Comparison of ENCODE assay signal across 15 cellular contexts in the genomic region with DNA sequence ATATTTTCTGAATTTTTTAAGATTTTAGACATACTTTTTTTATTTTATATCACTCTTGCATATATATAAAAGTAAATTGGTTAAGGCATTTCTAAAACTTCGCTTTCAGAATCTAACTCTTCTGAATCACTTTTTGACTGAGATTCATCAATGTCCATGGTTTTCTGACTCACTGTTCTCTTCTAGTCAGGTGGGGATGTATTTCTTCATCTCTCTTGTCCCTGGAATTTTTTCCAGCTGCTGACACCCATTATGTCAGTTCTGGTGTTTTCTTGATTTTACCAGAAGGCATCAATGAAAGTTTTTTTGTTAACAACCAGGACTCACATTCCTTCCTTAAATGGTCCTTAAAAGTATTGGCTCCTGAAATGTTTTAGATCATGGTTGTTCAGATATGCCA. TPM values are rescaled to one million over a fixed set of nuclear protein-coding genes. Genes with fewer than 3 reads are reported as not detected.
DNase-seq lines count a peak whose midpoint lies in the region; ATAC-seq and TF ChIP-seq lines count a peak whose summit lies in the region.
"Had no signal": no experiment of that assay in that cellular context is flagged by ENCODE, and none has a peak within 500 bp of the region (broad histone marks: within the 10 kb centered on the region; RNA-seq: fewer than 3 reads in every experiment).

No MANE protein-coding gene starts in this region.

- H3K9me2 ChIP-seq in hepatocyte (replicated peaks; ENCODE audit: insufficient read depth), result no peaks in the 10 kb centered on the region

- H4K20me1 ChIP-seq in hepatocyte (ENCODE audit: insufficient read depth, poor library complexity, severe bottlenecking), result no peaks in the 10 kb centered on the region

- no peak overlapping the region for H3K4me2 ChIP-seq in hepatocyte

- H3K79me2 ChIP-seq in hepatocyte, result peaks cover 41% of the 10 kb centered on the region

- H3K27me3 ChIP-seq in hepatocyte, result no peaks in the 10 kb centered on the region
- no peaks in the 10 kb centered on the region for H3K27me3 ChIP-seq in uterus
- H3K27me3 ChIP-seq: stomach had no signal

- peak overlapping the region; percentile 12 for H3K27ac Mint-ChIP-seq in activated CD4-positive, alpha-beta T cell treated with anti-CD3 and anti-CD28 coated beads, Interleukin-2, amount 10 ng/mL, durations not matched to agents 24 days and 14 days
- H3K27ac Mint-ChIP-seq in glutamatergic neuron (ENCODE audit: unreplicated experiment), result no peak overlapping the region

- DNase-seq in activated CD4-positive, alpha-beta T cell treated with anti-CD3 and anti-CD28 coated beads, Interleukin-2, amount 10 ng/mL, durations not matched to agents 24 days and 14 days, result no peak
- no peak for DNase-seq in activated CD4-positive, alpha-beta T cell treated with anti-CD3 and anti-CD28 coated beads for 48 hours
- DNase-seq in choroid plexus epithelial cell (ENCODE audit: low read depth) (peak; percentile 74), hepatocyte (ENCODE audit: low spot score) (no peak), uterus (no peak), glutamatergic neuron (no peak)
- no peak for DNase-seq in activated CD4-positive, alpha-beta T cell treated with anti-CD3 and anti-CD28 coated beads, Interleukin-2, amount 50 U/mL, for 1 hour
- DNase-seq: 8988T; activated CD4-positive, alpha-beta T cell treated with anti-CD3 and anti-CD28 coated beads, Interleukin-2, amount 50 U/mL, for 48 hours; NCI-H1694 treated with DMSO at 0.1 percent for 48 hours; NCI-H526; occipital lobe; stomach had no signal

- 93% methylated on average over 1 of the region's 1 CpG for WGBS in hepatocyte (ENCODE audit: low lambda C conversion rate, missing lambda C conversion rate)

- TF ChIP-seq POLR2A in uterus (IDR thresholded peaks at IDR 0.05), result no peak

- intact Hi-C loops in activated CD4-positive, alpha-beta T cell treated with anti-CD3 and anti-CD28 coated beads, Interleukin-2, amount 10 ng/mL, durations not matched to agents 24 days and 14 days (cut with micrococcal nuclease), result no loop called here
- intact Hi-C loops in uterus (cut with DNase I; ENCODE audit: low total_unique reads), result no loop called here

- no peaks in the 10 kb centered on the region for H3K9me3 ChIP-seq in hepatocyte (ENCODE audit: low read depth)
- no peaks in the 10 kb centered on the region for H3K9me3 ChIP-seq in uterus
- H3K9me3 ChIP-seq: stomach had no signal

- no peak overlapping the region for H3K4me3 ChIP-seq in choroid plexus epithelial cell (ENCODE audit: low read depth, low read length)
- H3K4me3 ChIP-seq in hepatocyte, result no peak overlapping the region
- H3K4me3 ChIP-seq in uterus, result no peak overlapping the region
- H3K4me3 ChIP-seq: stomach had no signal

- H3K4me3 Mint-ChIP-seq in activated CD4-positive, alpha-beta T cell treated with anti-CD3 and anti-CD28 coated beads, Interleukin-2, amount 10 ng/mL, durations not matched to agents 24 days and 14 days, result no peak overlapping the region
- H3K4me3 Mint-ChIP-seq in glutamatergic neuron (ENCODE audit: unreplicated experiment), result no peak overlapping the region

- H3K9me3 Mint-ChIP-seq in activated CD4-positive, alpha-beta T cell treated with anti-CD3 and anti-CD28 coated beads, Interleukin-2, amount 10 ng/mL, durations not matched to agents 24 days and 14 days, result no peaks in the 10 kb centered on the region
- H3K9me3 Mint-ChIP-seq in glutamatergic neuron (ENCODE audit: unreplicated experiment), result peaks cover 4% of the 10 kb centered on the region

- peaks cover 32% of the 10 kb centered on the region for H3K4me1 ChIP-seq in hepatocyte (ENCODE audit: insufficient read depth)
- peaks cover 0 to 15% of the 10 kb centered on the region in 2 donors for H3K4me1 ChIP-seq in uterus

- H3K4me1 Mint-ChIP-seq in activated CD4-positive, alpha-beta T cell treated with anti-CD3 and anti-CD28 coated beads, Interleukin-2, amount 10 ng/mL, durations not matched to agents 24 days and 14 days, result peaks cover 88% of the 10 kb centered on the region
- H3K4me1 Mint-ChIP-seq in glutamatergic neuron (ENCODE audit: low read depth, unreplicated experiment), result peaks cover 45% of the 10 kb centered on the region

- H3K36me3 Mint-ChIP-seq in activated CD4-positive, alpha-beta T cell treated with anti-CD3 and anti-CD28 coated beads, Interleukin-2, amount 10 ng/mL, durations not matched to agents 24 days and 14 days (ENCODE audit: low read depth), result peaks cover 31% of the 10 kb centered on the region
- peaks cover 4% of the 10 kb centered on the region for H3K36me3 Mint-ChIP-seq in glutamatergic neuron (ENCODE audit: unreplicated experiment)

- ATAC-seq in GM21360 (IDR thresholded peaks at IDR 0.05; ENCODE audit: unreplicated experiment), result no peak

- H3K27ac ChIP-seq in hepatocyte (peak overlapping the region; percentile 90), uterus (peak overlapping the region; percentile 66 to 72)
- H3K27ac ChIP-seq: KMS-11 had no signal

- TF ChIP-seq CTCF in choroid plexus epithelial cell (conservative IDR thresholded peaks at IDR 0.05; ENCODE audit: low read depth, low read length), result no peak
- TF ChIP-seq CTCF in hepatocyte (IDR thresholded peaks at IDR 0.05; ENCODE audit: poor library complexity), result no peak
- TF ChIP-seq CTCF in uterus (IDR thresholded peaks at IDR 0.05), result no peak
- TF ChIP-seq CTCF in glutamatergic neuron (IDR thresholded peaks at IDR 0.05; ENCODE audit: partially characterized antibody, unreplicated experiment), result no peak

- H2AFZ ChIP-seq in hepatocyte, result no peak overlapping the region

- H3K27me3 Mint-ChIP-seq in activated CD4-positive, alpha-beta T cell treated with anti-CD3 and anti-CD28 coated beads, Interleukin-2, amount 10 ng/mL, durations not matched to agents 24 days and 14 days, result no peaks in the 10 kb centered on the region
- H3K27me3 Mint-ChIP-seq in glutamatergic neuron (ENCODE audit: unreplicated experiment), result peaks cover 5% of the 10 kb centered on the region

- H3K36me3 ChIP-seq in hepatocyte (replicated peaks; ENCODE audit: insufficient read depth, low read depth), result no peaks in the 10 kb centered on the region
- no peaks in the 10 kb centered on the region for H3K36me3 ChIP-seq in uterus
- H3K36me3 ChIP-seq: stomach had no signal

RNA-seq across cellular contexts. Expression of gene MICAL2, which starts 12.8 kb away (rescaled TPM):
- 501 and 510 TPM in 2 replicates for total RNA-seq in activated CD4-positive, alpha-beta T cell treated with anti-CD3 and anti-CD28 coated beads, Interleukin-2, amount 10 ng/mL, durations not matched to agents 24 days and 14 days
- total RNA-seq in hepatocyte (55.6 and 56.0 TPM in 2 replicates), uterus (100 to 1,000 TPM in 1 of 4 donors, 10 to 100 TPM in 3; 29.6 to 139 (median 53.1) TPM), glutamatergic neuron (ENCODE audit: unreplicated experiment) (4.4 TPM)
- polyA plus RNA-seq in hepatocyte, result 36.8 and 55.8 TPM in 2 replicates
